Comparison of ENCODE assay signal across 1 cellular context in the genomic region with DNA sequence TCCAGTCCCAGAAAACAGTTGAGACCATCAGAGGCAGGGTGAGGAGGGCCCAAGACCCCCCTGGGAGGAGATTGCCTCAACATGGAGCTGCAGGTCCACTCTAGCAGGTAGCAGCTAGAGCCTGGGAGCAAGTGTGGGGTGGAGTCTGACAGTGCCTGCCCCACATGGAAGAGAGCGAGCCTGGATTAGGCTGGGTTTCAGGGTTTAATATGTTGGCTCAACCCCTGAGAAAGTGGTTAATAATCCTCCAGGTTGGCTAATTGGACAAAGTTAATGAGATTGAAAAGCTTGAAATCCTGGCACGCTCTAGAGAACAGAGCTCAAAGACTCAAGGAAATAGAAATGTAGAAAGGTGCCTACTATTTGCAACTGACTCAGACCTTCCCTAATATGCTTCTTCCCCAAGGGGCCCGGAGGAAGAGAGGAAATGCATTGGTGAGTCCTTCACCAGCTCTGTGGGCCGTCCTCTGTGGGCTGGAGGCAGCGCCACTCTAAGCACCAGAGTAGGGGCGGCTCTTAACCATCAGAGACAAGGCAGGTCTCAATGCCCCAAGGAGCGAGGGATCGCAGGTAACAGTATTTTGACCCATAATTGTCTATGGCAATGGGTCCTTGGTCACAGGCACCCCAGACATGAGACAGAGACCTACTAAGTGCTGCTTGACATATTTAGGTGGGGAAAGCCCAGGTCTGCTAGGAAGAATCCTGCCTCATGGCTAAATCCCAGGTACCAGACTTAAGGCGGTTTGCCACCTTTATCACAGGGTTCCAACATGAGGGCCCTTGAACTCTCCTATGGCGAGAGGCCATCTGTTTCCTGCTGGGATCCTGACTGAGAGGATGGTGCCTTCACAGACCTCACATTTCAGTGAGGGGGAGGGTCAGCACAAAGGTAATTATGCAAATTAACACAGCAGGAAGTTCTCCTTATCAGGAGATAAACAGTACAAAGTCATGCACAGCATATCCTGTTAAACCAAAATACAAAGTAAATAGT.
A peak's percentile ranks its signal among the peaks of the same experiment; 100 is the strongest.
TF ChIP-seq lines count a peak whose summit lies in the region.

No MANE protein-coding gene starts in this region.

TF ChIP-seq in K562, 482 proteins besides CTCF, POLR2A, EP300 and RAD21:
- peak in 1 of 2 experiments; percentile 36; a peak in 2 of 4 replicates for TF ChIP-seq KDM1A (IDR thresholded peaks at IDR 0.05)
- TF ChIP-seq, protein P1, sequence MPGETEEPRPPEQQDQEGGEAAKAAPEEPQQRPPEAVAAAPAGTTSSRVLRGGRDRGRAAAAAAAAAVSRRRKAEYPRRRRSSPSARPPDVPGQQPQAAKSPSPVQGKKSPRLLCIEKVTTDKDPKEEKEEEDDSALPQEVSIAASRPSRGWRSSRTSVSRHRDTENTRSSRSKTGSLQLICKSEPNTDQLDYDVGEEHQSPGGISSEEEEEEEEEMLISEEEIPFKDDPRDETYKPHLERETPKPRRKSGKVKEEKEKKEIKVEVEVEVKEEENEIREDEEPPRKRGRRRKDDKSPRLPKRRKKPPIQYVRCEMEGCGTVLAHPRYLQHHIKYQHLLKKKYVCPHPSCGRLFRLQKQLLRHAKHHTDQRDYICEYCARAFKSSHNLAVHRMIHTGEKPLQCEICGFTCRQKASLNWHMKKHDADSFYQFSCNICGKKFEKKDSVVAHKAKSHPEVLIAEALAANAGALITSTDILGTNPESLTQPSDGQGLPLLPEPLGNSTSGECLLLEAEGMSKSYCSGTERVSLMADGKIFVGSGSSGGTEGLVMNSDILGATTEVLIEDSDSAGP (CRISPR knock-in tag; IDR thresholded peaks at IDR 0.05) = 0 out of 2 replicates have a peak, but pooled peaks have one; percentile 43
- 0 out of 2 replicates have a peak, but pooled peaks have one; percentile 38 for TF ChIP-seq GTF2E2 (tag; IDR thresholded peaks at IDR 0.05)
- TF ChIP-seq ZBTB17 (CRISPR knock-in tag; IDR thresholded peaks at IDR 0.05) = no peak
- 0 out of 2 replicates have a peak, but pooled peaks have one; percentile 12 for TF ChIP-seq TCF3 (CRISPR knock-in tag; IDR thresholded peaks at IDR 0.05)
- peak in 1 of 2 experiments; percentile 29; a peak in 1 of 4 replicates for TF ChIP-seq RCOR1 (IDR thresholded peaks at IDR 0.05; ENCODE audit: borderline replicate concordance in 1 of 2, low read depth in 2 of 2, low read length in 2 of 2)
- no peak for TF ChIP-seq PYGO2 (tag; IDR thresholded peaks at IDR 0.05)
- peak; percentile 43; the same call in 1 of the 2 replicates for TF ChIP-seq PML (IDR thresholded peaks at IDR 0.05; ENCODE audit: low read length)
- TF ChIP-seq ELF2 (CRISPR knock-in tag; IDR thresholded peaks at IDR 0.05) = no peak
- peak; percentile 59 for TF ChIP-seq TBP (optimal IDR thresholded peaks at IDR 0.05; ENCODE audit: low read depth, low read length)
- TF ChIP-seq GABPA (tag; conservative IDR thresholded peaks at IDR 0.05; ENCODE audit: low read depth) = peak; percentile 45; the same call in 1 of the 2 replicates
- TF ChIP-seq SOX6 (IDR thresholded peaks at IDR 0.05) = peak; percentile 75; the same call in 1 of the 2 replicates
- TF ChIP-seq, protein P2, sequence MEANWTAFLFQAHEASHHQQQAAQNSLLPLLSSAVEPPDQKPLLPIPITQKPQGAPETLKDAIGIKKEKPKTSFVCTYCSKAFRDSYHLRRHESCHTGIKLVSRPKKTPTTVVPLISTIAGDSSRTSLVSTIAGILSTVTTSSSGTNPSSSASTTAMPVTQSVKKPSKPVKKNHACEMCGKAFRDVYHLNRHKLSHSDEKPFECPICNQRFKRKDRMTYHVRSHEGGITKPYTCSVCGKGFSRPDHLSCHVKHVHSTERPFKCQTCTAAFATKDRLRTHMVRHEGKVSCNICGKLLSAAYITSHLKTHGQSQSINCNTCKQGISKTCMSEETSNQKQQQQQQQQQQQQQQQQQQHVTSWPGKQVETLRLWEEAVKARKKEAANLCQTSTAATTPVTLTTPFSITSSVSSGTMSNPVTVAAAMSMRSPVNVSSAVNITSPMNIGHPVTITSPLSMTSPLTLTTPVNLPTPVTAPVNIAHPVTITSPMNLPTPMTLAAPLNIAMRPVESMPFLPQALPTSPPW (CRISPR knock-in tag; IDR thresholded peaks at IDR 0.05) = peak; percentile 27; the same call in 1 of the 2 replicates
- TF ChIP-seq CBFA2T3 (IDR thresholded peaks at IDR 0.05) = peak; percentile 33; the same call in 1 of the 2 replicates
- peak in 1 of 2 experiments; percentile 88; a peak in 2 of 4 replicates for TF ChIP-seq SRF (CRISPR knock-in tag; IDR thresholded peaks at IDR 0.05)
- peak; percentile 90 for TF ChIP-seq ZKSCAN1 (IDR thresholded peaks at IDR 0.05; ENCODE audit: low read depth, low read length)
- TF ChIP-seq SIN3A (IDR thresholded peaks at IDR 0.05; ENCODE audit: borderline replicate concordance in 2 of 2, control insufficient read depth in 1 of 2, low read depth in 2 of 2, low read length in 2 of 2) = no peak
- 0 out of 2 replicates have a peak, but pooled peaks have one; percentile 27 for TF ChIP-seq RBFOX2 (IDR thresholded peaks at IDR 0.05; ENCODE audit: low read depth, low read length)
